Comparison of ENCODE assay signal across 1 cellular context in the genomic region with DNA sequence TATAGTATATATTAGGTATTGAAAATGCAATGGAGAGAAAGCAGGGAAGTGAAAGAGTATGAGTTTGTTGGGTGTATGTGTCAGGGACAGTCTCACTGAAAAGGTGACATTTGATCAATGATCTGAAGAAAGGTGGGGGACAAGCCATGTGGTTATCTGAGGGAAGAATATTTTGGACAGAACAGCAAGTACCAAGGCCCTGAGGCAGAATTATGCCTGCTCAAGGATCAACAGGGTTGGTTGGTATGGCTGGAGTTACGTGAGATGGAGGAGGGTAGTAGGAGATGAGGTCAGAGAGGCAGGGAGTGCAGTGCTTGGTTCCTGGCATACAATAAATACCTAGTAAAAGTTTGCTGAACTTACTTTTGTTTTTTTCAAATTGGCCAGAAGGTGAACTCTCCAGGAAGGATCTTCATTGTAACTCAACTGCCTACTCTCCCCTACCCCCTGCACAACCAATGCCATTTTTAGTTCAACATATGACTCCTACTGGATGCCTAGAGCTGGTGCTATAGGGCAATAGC.
TF ChIP-seq lines count a peak whose summit lies in the region.

No MANE protein-coding gene starts in this region.

TF ChIP-seq in GM23338, 12 proteins besides CTCF, POLR2A, EP300 and RAD21:
- TF ChIP-seq ZNF114 (CRISPR knock-in tag; IDR thresholded peaks at IDR 0.05) (no peak), CREB1 (CRISPR knock-in tag; IDR thresholded peaks at IDR 0.05; ENCODE audit: low read depth) (no peak), EZH2 (IDR thresholded peaks at IDR 0.05; ENCODE audit: low read depth, unreplicated experiment) (no peak), JUNB (IDR thresholded peaks at IDR 0.05; ENCODE audit: unreplicated experiment) (no peak), NANOG (IDR thresholded peaks at IDR 0.05; ENCODE audit: borderline replicate concordance) (no peak)
TF ChIP-seq in GM23338: peak in this region for 0.
